Comparison of ENCODE assay signal across 11 cellular contexts in the genomic region with DNA sequence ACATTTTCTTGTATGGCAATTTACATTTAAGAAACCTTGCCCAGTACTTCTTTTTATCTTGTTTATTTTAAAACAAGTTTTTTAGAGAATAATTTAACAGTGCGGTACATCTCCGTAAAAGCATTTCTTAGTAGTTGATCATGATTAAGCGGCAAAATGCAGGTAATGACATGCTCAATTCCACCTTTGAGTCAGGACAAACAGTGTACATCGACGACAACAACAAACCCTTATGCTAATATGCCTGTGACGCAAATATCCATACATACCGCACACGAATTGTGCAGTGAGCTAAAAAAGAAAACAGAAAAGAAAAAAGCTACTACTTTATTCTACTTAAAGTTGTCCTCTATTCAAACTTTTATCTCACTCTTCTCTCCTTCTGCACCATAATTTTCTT. TPM values are rescaled to one million over a fixed set of nuclear protein-coding genes. Genes with fewer than 3 reads are reported as not detected.
DNase-seq lines count a peak whose midpoint lies in the region; ATAC-seq and TF ChIP-seq lines count a peak whose summit lies in the region.
"Had no signal": no experiment of that assay in that cellular context is flagged by ENCODE, and none has a peak within 500 bp of the region (broad histone marks: within the 10 kb centered on the region; RNA-seq: fewer than 3 reads in every experiment).

No MANE protein-coding gene starts in this region.

- no peak for TF ChIP-seq POLR2A in sigmoid colon (IDR thresholded peaks at IDR 0.05)

- H3K9ac ChIP-seq in GM23248: peak overlapping the region; percentile 93

- H3K4me1 ChIP-seq in GM23248 (ENCODE audit: insufficient read depth) (peaks cover 17% of the 10 kb centered on the region), hepatocyte (ENCODE audit: insufficient read depth) (no peaks in the 10 kb centered on the region), sigmoid colon (peaks cover 0 to 32% (median 23%) of the 10 kb centered on the region in 4 donors)
- H3K4me1 ChIP-seq: HAP-1 had no signal

- peak overlapping the region; percentile 83 for H3K4me3 ChIP-seq in GM23248
- peak overlapping the region; percentile 69 for H3K4me3 ChIP-seq in hepatocyte
- peak overlapping the region; percentile 74 to 84 (median 79) for H3K4me3 ChIP-seq in sigmoid colon
- H3K4me3 ChIP-seq: HAP-1 had no signal

- DNase-seq in GM23248 (no peak), hepatocyte (ENCODE audit: low spot score) (no peak), sigmoid colon (no peak), DMS79 (lab: John Stamatoyannopoulos, UW) (no peak), putamen (ENCODE audit: low spot score) (no peak), GF-D8 (lab: John Stamatoyannopoulos, UW) (no peak)
- DNase-seq: activated naive CD4-positive, alpha-beta T cell; SW 1271 had no signal

- H3K9me2 ChIP-seq in GM23248 (ENCODE audit: insufficient read depth) (no peaks in the 10 kb centered on the region), hepatocyte (replicated peaks; ENCODE audit: insufficient read depth) (no peaks in the 10 kb centered on the region)

- H3K27me3 ChIP-seq in GM23248 (replicated peaks; ENCODE audit: insufficient read depth) (no peaks in the 10 kb centered on the region), hepatocyte (no peaks in the 10 kb centered on the region), sigmoid colon (no peaks in the 10 kb centered on the region)

- H3K4me3 Mint-ChIP-seq in activated naive CD8-positive, alpha-beta T cell: peak overlapping the region; percentile 91

- H3K9me3 ChIP-seq in GM23248 (ENCODE audit: low read depth) (no peaks in the 10 kb centered on the region), hepatocyte (ENCODE audit: low read depth) (no peaks in the 10 kb centered on the region), sigmoid colon (no peaks in the 10 kb centered on the region)
- H3K9me3 ChIP-seq: HAP-1 had no signal

- H3K27me3 Mint-ChIP-seq in activated naive CD8-positive, alpha-beta T cell: peaks cover 17% of the 10 kb centered on the region

- H3K4me1 Mint-ChIP-seq in activated naive CD8-positive, alpha-beta T cell (ENCODE audit: low read depth): peaks cover 22% of the 10 kb centered on the region

- H3K79me2 ChIP-seq in GM23248 (ENCODE audit: insufficient read depth) (peaks cover 89% of the 10 kb centered on the region), hepatocyte (peaks cover 40% of the 10 kb centered on the region)

- TF ChIP-seq EP300 in sigmoid colon (IDR thresholded peaks at IDR 0.05): no peak

- 44 to 49% methylated on average over 8 of the region's 8 CpGs for WGBS in GM23248 (ENCODE audit: low coverage in 1 of 2, low lambda C conversion rate in 2 of 2, missing lambda C conversion rate in 2 of 2), 2 experiments
- WGBS in hepatocyte (ENCODE audit: low lambda C conversion rate, missing lambda C conversion rate): 48% methylated on average over 8 of the region's 8 CpGs
- WGBS in sigmoid colon, 2 donors: 38% methylated on average over 8 of the region's 8 CpGs

- TF ChIP-seq CTCF in hepatocyte (IDR thresholded peaks at IDR 0.05; ENCODE audit: poor library complexity) (no peak), sigmoid colon (IDR thresholded peaks at IDR 0.05) (no peak)

- H3K36me3 ChIP-seq in GM23248 (ENCODE audit: low read depth): no peaks in the 10 kb centered on the region
- no peaks in the 10 kb centered on the region for H3K36me3 ChIP-seq in hepatocyte (replicated peaks; ENCODE audit: insufficient read depth, low read depth)
- H3K36me3 ChIP-seq in sigmoid colon: no peaks in the 10 kb centered on the region
- H3K36me3 ChIP-seq: HAP-1 had no signal

- no peaks in the 10 kb centered on the region for H3K36me3 Mint-ChIP-seq in activated naive CD8-positive, alpha-beta T cell

- peak overlapping the region; percentile 100 for H3K4me2 ChIP-seq in GM23248 (ENCODE audit: unreplicated experiment)
- peak overlapping the region; percentile 95 for H3K4me2 ChIP-seq in hepatocyte

- H3F3A ChIP-seq in GM23248 (ENCODE audit: insufficient read depth): peaks cover 8% of the 10 kb centered on the region; the same call in 1 of the 2 replicates

- in situ Hi-C loops in GM23248 (cut with MboI): no loop called here

- H4K20me1 ChIP-seq in GM23248 (ENCODE audit: insufficient read depth) (no peaks in the 10 kb centered on the region), hepatocyte (ENCODE audit: insufficient read depth, poor library complexity, severe bottlenecking) (no peaks in the 10 kb centered on the region)

- H3K27ac ChIP-seq in GM23248 (peak overlapping the region; percentile 87), hepatocyte (peak overlapping the region; percentile 79), sigmoid colon (peak overlapping the region; percentile 90 to 97 (median 94))

- intact Hi-C loops in sigmoid colon (cut with DNase I): loop anchor here (5.0 kb wide), 1 partner anchor 154 kb away; no protein-coding TSS in a partner anchor

- no peak for ATAC-seq in HG02885 (IDR thresholded peaks at IDR 0.05; ENCODE audit: poor library complexity, unreplicated experiment)

- no peak overlapping the region for H3K27ac Mint-ChIP-seq in activated naive CD8-positive, alpha-beta T cell

- H2AFZ ChIP-seq in GM23248 (peak overlapping the region; percentile 91), hepatocyte (peak overlapping the region; percentile 69)

- no peaks in the 10 kb centered on the region for H3K9me3 Mint-ChIP-seq in activated naive CD8-positive, alpha-beta T cell (ENCODE audit: low read depth)

RNA-seq across cellular contexts. Expression of a gene that starts 1.9 kb away (rescaled TPM):
- total RNA-seq in GM23248 (2014; rRNA removed; shearing (Covaris generic)): 4.1 and 8.1 TPM in 2 replicates
- polyA plus RNA-seq in GM23248 (2016; fragmentation: Nextera tagmentation; extraction: Ambion mirVana) (2.2 and 3.5 TPM in 2 replicates), hepatocyte (3.1 and 52.5 TPM in 2 replicates), sigmoid colon (1 to 10 TPM in 2 of 3 donors, under 1 TPM in 1; 0.69 to 1.2 (median 1.1) TPM)
- total RNA-seq in hepatocyte (6.7 and 8.5 TPM in 2 replicates), sigmoid colon (10 to 100 TPM; 14.7 to 26.9 (median 18.6) TPM)
